Comparison of ENCODE assay signal across 9 cellular contexts in the genomic region with DNA sequence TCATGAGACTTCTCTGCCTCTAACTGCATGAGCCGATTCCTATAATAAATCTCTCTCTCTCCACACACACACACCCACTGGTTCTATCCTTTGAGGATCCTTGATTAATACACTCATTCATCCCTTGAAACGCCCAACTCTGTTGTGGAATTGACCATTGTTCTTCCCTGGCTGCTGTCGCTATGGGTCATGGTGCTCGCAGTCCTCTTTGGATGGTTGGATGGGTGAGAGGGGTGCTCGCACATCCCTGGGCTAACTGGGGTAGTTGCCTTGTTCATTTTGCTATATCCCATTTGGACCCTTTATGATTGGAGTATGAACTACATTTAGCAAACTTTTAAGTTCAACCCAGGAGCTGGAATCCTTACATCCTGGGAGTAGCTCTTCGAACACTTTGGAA. TPM values are rescaled to one million over a fixed set of nuclear protein-coding genes. Genes with fewer than 3 reads are reported as not detected.
"Had no signal": no experiment of that assay in that cellular context is flagged by ENCODE, and none has a peak within 500 bp of the region (broad histone marks: within the 10 kb centered on the region; RNA-seq: fewer than 3 reads in every experiment).

No MANE protein-coding gene starts in this region.

- H3K4me1 ChIP-seq: HAP-1 had no signal

- FAIRE-seq: HTR-8/SVneo, K562 had no signal

- H3K27ac ChIP-seq: GM23248 had no signal

- DNase-seq: GM23248, GOT3, H7, HFFc6, IMR-90 had no signal

- H3K36me3 ChIP-seq: HAP-1 had no signal

- ATAC-seq: HCT116, K562 had no signal

- H3K9ac ChIP-seq: GM23248 had no signal

- H3K9me3 ChIP-seq: HAP-1 had no signal

- H3K4me3 ChIP-seq: GM23248, HAP-1, K562 had no signal

RNA-seq across cellular contexts. Expression of a gene that starts 33.9 kb away (rescaled TPM):
- total RNA-seq: GM23248, IMR-90, K562 had no signal
- polyA plus RNA-seq: IMR-90 had no signal
